ENCODE assay signal across 8 cellular contexts in the genomic region with DNA sequence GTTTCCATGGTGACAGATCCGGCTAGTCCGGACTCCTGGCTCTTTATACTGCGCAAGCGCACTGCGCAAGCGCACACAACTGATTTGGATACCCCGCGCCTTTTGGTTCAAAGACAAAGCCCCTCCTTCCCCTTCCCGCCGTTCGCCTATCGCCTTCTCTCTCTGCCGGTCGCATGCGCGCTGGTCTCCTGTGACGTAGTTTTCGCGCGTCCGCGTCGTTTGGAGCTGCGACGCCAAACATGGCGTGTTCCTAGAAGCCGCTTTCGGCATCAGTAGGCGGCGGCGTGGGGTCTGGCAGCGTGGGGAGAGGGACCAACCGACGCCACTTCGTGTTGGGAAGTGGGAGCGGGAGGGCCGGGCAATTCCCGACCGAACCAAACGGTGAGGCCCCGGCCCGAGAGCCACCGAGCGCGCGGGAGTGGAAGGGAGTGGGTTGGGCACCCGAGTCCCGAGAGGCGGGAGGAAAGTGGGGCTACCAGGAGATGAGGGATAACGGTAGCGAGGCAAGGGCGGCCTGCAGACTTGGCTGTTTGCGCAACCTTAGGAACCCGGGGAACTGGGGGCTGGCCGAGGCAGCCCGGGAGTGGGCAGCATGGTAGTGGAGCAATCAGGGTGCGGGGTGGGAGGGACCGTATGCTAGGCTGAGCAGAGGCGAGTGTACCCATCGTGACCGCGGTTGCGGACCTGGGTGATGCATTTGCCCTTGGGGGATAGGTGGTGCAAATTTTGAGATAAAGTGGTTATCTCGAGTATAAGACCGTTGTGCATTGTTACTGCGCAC. TPM values are rescaled to one million over a fixed set of nuclear protein-coding genes. Genes with fewer than 3 reads are reported as not detected.
DNase-seq lines count a peak whose midpoint lies in the region; ATAC-seq and TF ChIP-seq lines count a peak whose summit lies in the region.

Gene IPO11 (plus strand): TSS at position 215 of the 781 bp plus-strand sequence. CDS start 24,517 bp downstream, outside the sequence.

- H3K4me3 Mint-ChIP-seq in activated CD4-positive, alpha-beta T cell treated with anti-CD3 and anti-CD28 coated beads, Interleukin-2, amount 10 ng/mL, durations not matched to agents 24 days and 14 days = peak within 1 kb of the TSS; percentile 93

- TF ChIP-seq CTCF in BJ (IDR thresholded peaks at IDR 0.05; ENCODE audit: insufficient read depth, low read depth, low read length) (no peak), colonic mucosa (IDR thresholded peaks at IDR 0.05) (no peak)

- ATAC-seq in GM19324 (IDR thresholded peaks at IDR 0.05; ENCODE audit: low FRiP score, unreplicated experiment) (peak; percentile 99), HG03469 (IDR thresholded peaks at IDR 0.05; ENCODE audit: unreplicated experiment) (peak; percentile 93)

- intact Hi-C loops in activated CD4-positive, alpha-beta T cell treated with anti-CD3 and anti-CD28 coated beads, Interleukin-2, amount 10 ng/mL, durations not matched to agents 24 days and 14 days (cut with micrococcal nuclease) = loop anchor here (1.0 to 5.0 kb wide), 3 partner anchors 8 to 1467 kb away; partner anchors contain the start of genes ERCC8, NDUFAF2 and ZSWIM6
- intact Hi-C loops in colonic mucosa (cut with DNase I) = no loop called here

- H3K9me3 ChIP-seq in colonic mucosa = no peaks in the 10 kb centered on the region

- H3K4me3 ChIP-seq in BJ (ENCODE audit: low read depth, low read length) = peak within 1 kb of the TSS; percentile 89
- peak within 1 kb of the TSS; percentile 99 for H3K4me3 ChIP-seq in colonic mucosa

- H3K27me3 Mint-ChIP-seq in activated CD4-positive, alpha-beta T cell treated with anti-CD3 and anti-CD28 coated beads, Interleukin-2, amount 10 ng/mL, durations not matched to agents 24 days and 14 days = peaks cover 9% of the 10 kb centered on the region

- no peaks in the 10 kb centered on the region for H3K9me3 Mint-ChIP-seq in activated CD4-positive, alpha-beta T cell treated with anti-CD3 and anti-CD28 coated beads, Interleukin-2, amount 10 ng/mL, durations not matched to agents 24 days and 14 days

- CTCF ChIA-PET in BJ (lab: Yijun Ruan, JAX) = interaction anchor here (1.4 kb wide), 1 partner anchor 10 kb away, joined by 4 read pairs; the partner anchor contains the start of gene DIMT1

- H3K27ac Mint-ChIP-seq in activated CD4-positive, alpha-beta T cell treated with anti-CD3 and anti-CD28 coated beads, Interleukin-2, amount 10 ng/mL, durations not matched to agents 24 days and 14 days = peak within 1 kb of the TSS; percentile 95

- POLR2A ChIA-PET in BJ (lab: Charles Lee) = interaction anchor here (1.3 kb wide), 1 partner anchor 9 kb away, joined by 13 read pairs; the partner anchor contains the start of gene DIMT1

- no peaks in the 10 kb centered on the region for H3K36me3 ChIP-seq in BJ (ENCODE audit: control insufficient read depth, insufficient read depth, low read length)
- no peaks in the 10 kb centered on the region for H3K36me3 ChIP-seq in colonic mucosa

- H3K9ac ChIP-seq in colonic mucosa (ENCODE audit: low read depth in 2 of 2, low read length in 2 of 2) = peak within 1 kb of the TSS; percentile 77 to 81

- peaks cover 20% of the 10 kb centered on the region for H3K4me1 Mint-ChIP-seq in activated CD4-positive, alpha-beta T cell treated with anti-CD3 and anti-CD28 coated beads, Interleukin-2, amount 10 ng/mL, durations not matched to agents 24 days and 14 days

- peak; percentile 93 for DNase-seq in BJ (ENCODE audit: low read depth)
- DNase-seq in NCI-H526 treated with DMSO at 0.1 percent for 48 hours (lab: John Stamatoyannopoulos, UW) = peak; percentile 95
- peak; percentile 100 for DNase-seq in activated CD4-positive, alpha-beta T cell treated with anti-CD3 and anti-CD28 coated beads, Interleukin-2, amount 10 ng/mL, durations not matched to agents 24 days and 14 days
- DNase-seq in colonic mucosa = peak; percentile 98
- peak; percentile 99 for DNase-seq in kidney tubule cell (ENCODE audit: low spot score)
- DNase-seq in stimulated activated CD4-positive, alpha-beta T cell treated with anti-CD3 and anti-CD28 coated beads, Interleukin-1b, Interleukin-23, amount 100 ng/mL, for 24 hours (ENCODE audit: low read depth in 4 of 4, low spot score in 1 of 4) = peak; percentile 94 to 98 (median 96)

- H3K27ac ChIP-seq in colonic mucosa = peak within 1 kb of the TSS; percentile 69

- H3K27me3 ChIP-seq in BJ (ENCODE audit: control insufficient read depth, insufficient read depth, low read length) (no peaks in the 10 kb centered on the region), colonic mucosa (no peaks in the 10 kb centered on the region)

- H3K4me1 ChIP-seq in colonic mucosa = no peaks in the 10 kb centered on the region

- peaks cover 3% of the 10 kb centered on the region for H3K36me3 Mint-ChIP-seq in activated CD4-positive, alpha-beta T cell treated with anti-CD3 and anti-CD28 coated beads, Interleukin-2, amount 10 ng/mL, durations not matched to agents 24 days and 14 days (ENCODE audit: low read depth)

RNA-seq across cellular contexts. Expression of gene IPO11, which starts in this region (rescaled TPM):
- 25.7 and 36.0 TPM in 2 replicates for polyA plus RNA-seq in BJ (2011; rRNA removed)
- 32.3 and 34.5 TPM in 2 replicates for polyA minus RNA-seq in BJ (2011; rRNA and poly(A)+ RNA removed)
- total RNA-seq in activated CD4-positive, alpha-beta T cell treated with anti-CD3 and anti-CD28 coated beads, Interleukin-2, amount 10 ng/mL, durations not matched to agents 24 days and 14 days = 56.7 and 60.9 TPM in 2 replicates
- 10 to 100 TPM; 17.5 to 39.8 TPM for total RNA-seq in colonic mucosa

Comparison
In these comparisons a context has a peak if more than half of its experiments do, and no peak if none do; other contexts are left out.
1. Peak in every context shown above with its lines: DNase-seq, ATAC-seq, H3K4me3 ChIP-seq and H3K27ac ChIP-seq.